ENCODE assay signal across 8 cellular contexts in the genomic region with DNA sequence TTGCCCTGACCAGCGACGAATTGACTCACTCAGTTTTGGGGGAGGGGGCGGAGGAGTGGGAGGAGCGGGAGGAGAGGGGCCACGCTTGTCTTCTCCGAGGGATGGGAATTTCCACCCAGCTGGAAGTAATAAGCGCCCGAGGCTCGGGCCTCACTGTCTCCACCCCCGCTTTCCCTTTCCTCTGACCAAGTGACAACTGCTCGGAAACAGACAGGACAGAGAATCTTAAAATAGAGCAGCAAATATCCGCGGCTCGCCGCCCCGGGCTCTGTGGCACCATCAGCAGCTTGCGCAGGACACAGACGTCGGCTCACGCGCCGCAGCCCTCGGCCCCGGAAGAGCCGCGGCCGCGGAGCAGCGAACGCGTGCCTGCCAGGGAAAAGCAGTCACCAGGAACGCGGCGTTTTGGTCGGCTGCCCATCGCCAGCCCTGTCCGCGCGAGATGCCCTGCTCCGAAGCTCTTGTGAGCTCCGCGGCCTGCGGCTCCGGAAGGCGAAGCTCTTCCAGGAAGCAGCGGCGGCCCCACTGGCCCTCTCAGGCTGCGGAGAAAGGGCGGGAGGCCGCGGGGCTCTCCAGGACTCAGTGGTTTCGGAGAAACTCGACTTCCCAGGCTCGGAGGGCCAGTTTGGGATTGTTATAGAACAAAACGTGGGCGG. TPM values are rescaled to one million over a fixed set of nuclear protein-coding genes. Genes with fewer than 3 reads are reported as not detected.
DNase-seq lines count a peak whose midpoint lies in the region; ATAC-seq, FAIRE-seq and TF ChIP-seq lines count a peak whose summit lies in the region.

No MANE protein-coding gene starts in this region.

- TF ChIP-seq CTCF in Loucy (conservative IDR thresholded peaks at IDR 0.05; ENCODE audit: low read length) (no peak; the same call in 1 of the 2 replicates), GM12878 (IDR thresholded peaks at IDR 0.05 in 2 of 3, conservative IDR thresholded peaks at IDR 0.05 in 1 of 3; ENCODE audit: control insufficient read depth in 2 of 3, extremely low read depth in 1 of 3, insufficient read depth in 1 of 3, low read depth in 3 of 3, low read length in 3 of 3) (no peak), retinal pigment epithelial cell (conservative IDR thresholded peaks at IDR 0.05; ENCODE audit: low read depth, low read length) (no peak)

- WGBS in GM12878 (ENCODE audit: insufficient coverage, insufficient replicate concordance, low lambda C conversion rate, missing lambda C conversion rate): under 1% methylated on average over 55 of the region's 56 CpGs

- H3K9me3 ChIP-seq in Loucy (ENCODE audit: insufficient read depth, low read depth, low read length): no peaks in the 10 kb centered on the region
- H3K9me3 ChIP-seq in GM12878 (replicated peaks; ENCODE audit: control insufficient read depth, insufficient read depth, low read length): no peaks in the 10 kb centered on the region

- POLR2A ChIA-PET in GM12878 (lab: Charles Lee): interaction anchor here (1.0 to 7.4 kb wide), 11 partner anchors 9 to 189 kb away, joined by 3 to 51 read pairs (median 6); a partner anchor contains a TSS

- H3K36me3 ChIP-seq in Loucy (ENCODE audit: insufficient read depth, low read length) (no peaks in the 10 kb centered on the region), GM12878 (ENCODE audit: control insufficient read depth in 2 of 2, insufficient read depth in 2 of 2, low read length in 1 of 2) (no peaks in the 10 kb centered on the region)

- no peaks in the 10 kb centered on the region for H3K79me2 ChIP-seq in Loucy (ENCODE audit: insufficient read depth, low read length)
- no peaks in the 10 kb centered on the region for H3K79me2 ChIP-seq in GM12878 (ENCODE audit: control insufficient read depth, insufficient read depth, low read length)

- peak overlapping the region; percentile 95 for H3K27ac ChIP-seq in GM12878 (ENCODE audit: control insufficient read depth, insufficient read depth)

- CTCF ChIA-PET in GM12878 (lab: Yijun Ruan, JAX): interaction anchor here (1.5 to 37.4 kb wide), 4 partner anchors 11 to 174 kb away, joined by 6 to 1888 read pairs (median 63); a partner anchor contains a TSS

- H3F3A ChIP-seq in Loucy (ENCODE audit: low read depth): peaks cover 7% of the 10 kb centered on the region; the same call in 1 of the 2 replicates

- no peaks in the 10 kb centered on the region for H4K20me1 ChIP-seq in Loucy (ENCODE audit: insufficient read depth, low read length, poor library complexity, severe bottlenecking)
- no peaks in the 10 kb centered on the region for H4K20me1 ChIP-seq in GM12878 (ENCODE audit: control insufficient read depth, insufficient read depth)

- peak; percentile 92 for DNase-seq in DMS53 (lab: John Stamatoyannopoulos, UW)
- peak in 4 of 5 experiments; percentile 16 to 54 (median 38) for DNase-seq in T-helper 2 cell
- DNase-seq in GM12878 (ENCODE audit: low read depth, low spot score): no peak
- DNase-seq in hypothalamus (lab: John Stamatoyannopoulos, UW): peak in 50 of 51 donors; percentile 25 to 89 (median 68)
- DNase-seq in retinal pigment epithelial cell (ENCODE audit: low read depth): peak; percentile 47
- DNase-seq in 8988T: no peak

- peaks cover 44% of the 10 kb centered on the region for H3K4me1 ChIP-seq in Loucy (ENCODE audit: insufficient read depth, low read length, poor library complexity, severe bottlenecking)
- peaks cover 66% of the 10 kb centered on the region for H3K4me1 ChIP-seq in GM12878 (ENCODE audit: control insufficient read depth, insufficient read depth, low read length)

- peak overlapping the region; percentile 88 for H3K4me2 ChIP-seq in Loucy (ENCODE audit: low read depth, low read length, poor library complexity, severe bottlenecking)
- peak overlapping the region; percentile 87 for H3K4me2 ChIP-seq in GM12878 (ENCODE audit: control insufficient read depth, insufficient read depth)

- in situ Hi-C loops in GM12878 (cut with MboI): no loop called here

- SMC1A ChIA-PET in GM12878 (lab: Charles Lee; ENCODE audit: uncharacterized antibody, unreplicated experiment): interaction anchor here (0.6 to 12.3 kb wide), 9 partner anchors 8 to 189 kb away, joined by 3 to 219 read pairs (median 30); a partner anchor contains a TSS

- H2AFZ ChIP-seq in Loucy (ENCODE audit: low read length): peak overlapping the region; percentile 66
- H2AFZ ChIP-seq in GM12878 (ENCODE audit: control insufficient read depth, low read depth, low read length): peak overlapping the region; percentile 38

- no peak for FAIRE-seq in GM12878 (lab: Jason Lieb, UNC)

- H3K27me3 ChIP-seq in Loucy (ENCODE audit: insufficient read depth, low read length, poor library complexity, severe bottlenecking): no peaks in the 10 kb centered on the region
- H3K27me3 ChIP-seq in GM12878 (replicated peaks in 1 of 2; ENCODE audit: control insufficient read depth in 2 of 2, insufficient read depth in 2 of 2, low read length in 1 of 2): no peaks in the 10 kb centered on the region

- TSS peak; percentile 94 for BruUV-seq in GM12878 (replicated peaks; lab: Mats Ljungman, UMichigan)

- no peaks in the 10 kb centered on the region for H3K9me2 ChIP-seq in Loucy (replicated peaks; ENCODE audit: low read depth, low read length)

- TF ChIP-seq POLR2A in GM12878 (IDR thresholded peaks at IDR 0.05; ENCODE audit: low read depth, low read length): peak; percentile 84

- H3K9ac ChIP-seq in Loucy (ENCODE audit: low read depth, low read length, poor library complexity, severe bottlenecking) (peak overlapping the region; percentile 88), GM12878 (ENCODE audit: control insufficient read depth, insufficient read depth, low read length) (peak overlapping the region; percentile 87)

- H3K4me3 ChIP-seq in Loucy (ENCODE audit: low read length, poor library complexity, severe bottlenecking) (peak overlapping the region; percentile 78), GM12878 (peak overlapping the region; percentile 63), retinal pigment epithelial cell (ENCODE audit: low read length) (peak overlapping the region; percentile 47)

- intact Hi-C loops in GM12878 (cut with micrococcal nuclease; ENCODE audit: unreplicated experiment): loop anchor here (1.0 to 5.0 kb wide), 3 partner anchors 14 to 167 kb away; no protein-coding TSS in a partner anchor

- TF ChIP-seq EP300 in GM12878 (IDR thresholded peaks at IDR 0.05; ENCODE audit: borderline replicate concordance in 1 of 2, control insufficient read depth in 1 of 2, low read depth in 2 of 2, low read length in 2 of 2): peak in 1 of 2 experiments; percentile 54; a peak in 3 of 4 replicates

- TF ChIP-seq RAD21 in GM12878 (IDR thresholded peaks at IDR 0.05; ENCODE audit: insufficient read depth, low read depth, low read length): peak; percentile 12; the same call in 1 of the 2 replicates

- RAD21 ChIA-PET in GM12878 (lab: Charles Lee; ENCODE audit: unreplicated experiment): interaction anchor here (0.7 to 9.4 kb wide), 12 partner anchors 9 to 168 kb away, joined by 3 to 121 read pairs (median 8); a partner anchor contains a TSS

- ATAC-seq in GM21576 (IDR thresholded peaks at IDR 0.05; ENCODE audit: unreplicated experiment): peak; percentile 43
- peak; percentile 62 for ATAC-seq in GM12878

RNA-seq across cellular contexts. Expression of a gene that starts 10.7 kb away (rescaled TPM):
- total RNA-seq in GM12878 (2013; cell fraction: nucleolus; rRNA removed): 15.1 and 16.7 TPM in 2 replicates
- 44.0 and 45.1 TPM in 2 replicates for total RNA-seq in GM12878 (2014; rRNA removed)
- total RNA-seq in GM12878 (2014; rRNA removed; fragmentation: Illumina TruSeq; extraction: Trizol): 37.0 and 37.6 TPM in 2 replicates
- 54.9 and 57.1 TPM in 2 replicates for total RNA-seq in GM12878 (2021)
- 17.7 TPM for polyA plus RNA-seq in GM12878 (2011; ENCODE audit: low read depth)
- 31.5 and 43.9 TPM in 2 replicates for polyA plus RNA-seq in GM12878 (2011; rRNA removed)
- polyA plus RNA-seq in GM12878 (2011; cell fraction: cytosol; rRNA removed): 37.2 and 37.8 TPM in 2 replicates
- polyA plus RNA-seq in GM12878 (2011; cell fraction: nucleus; rRNA removed): 55.0 and 57.1 TPM in 2 replicates
- 21.8 and 28.2 TPM in 2 replicates for polyA plus RNA-seq in GM12878 (2012)
- polyA plus RNA-seq in GM12878 (2014; fragmentation: Illumina TruSeq; extraction: Trizol): 37.4 and 44.1 TPM in 2 replicates
- 10 to 100 TPM; 16.4 to 18.5 TPM for polyA plus RNA-seq in GM12878 (2014; fragmentation: Nextera tagmentation; extraction: Ambion mirVana)
- 48.5 and 55.6 TPM in 2 replicates for polyA plus RNA-seq in GM12878 (2014; rRNA removed)
- polyA plus RNA-seq in GM12878 (2016; fragmentation: Nextera tagmentation; extraction: Ambion mirVana): 10 to 100 TPM; 50.3 to 58.2 TPM
- polyA minus RNA-seq in GM12878 (2011; rRNA and poly(A)+ RNA removed): 18.3 and 24.9 TPM in 2 replicates
- polyA minus RNA-seq in GM12878 (2011; cell fraction: cytosol; rRNA and poly(A)+ RNA removed): 15.9 and 17.0 TPM in 2 replicates
- polyA minus RNA-seq in GM12878 (2011; cell fraction: nucleus; rRNA and poly(A)+ RNA removed): 18.9 and 23.7 TPM in 2 replicates

RNA-seq across cellular contexts. Expression of a gene that starts 25.9 kb away (rescaled TPM):
- 30.0 and 32.5 TPM in 2 replicates for total RNA-seq in GM12878 (2013; cell fraction: nucleolus; rRNA removed)
- total RNA-seq in GM12878 (2014; rRNA removed): 4.3 and 5.4 TPM in 2 replicates
- 6.4 and 7.0 TPM in 2 replicates for total RNA-seq in GM12878 (2014; rRNA removed; fragmentation: Illumina TruSeq; extraction: Trizol)
- total RNA-seq in GM12878 (2021): 4.4 TPM in 2 replicates
- polyA plus RNA-seq in GM12878 (2011; ENCODE audit: low read depth): 2.4 TPM
- 10.8 and 14.4 TPM in 2 replicates for polyA plus RNA-seq in GM12878 (2011; rRNA removed)
- polyA plus RNA-seq in GM12878 (2011; cell fraction: cytosol; rRNA removed): 5.1 and 5.6 TPM in 2 replicates
- polyA plus RNA-seq in GM12878 (2011; cell fraction: nucleus; rRNA removed): 14.1 and 17.4 TPM in 2 replicates
- polyA plus RNA-seq in GM12878 (2012): 2.9 and 5.4 TPM in 2 replicates
- 6.0 and 8.3 TPM in 2 replicates for polyA plus RNA-seq in GM12878 (2014; fragmentation: Illumina TruSeq; extraction: Trizol)
- polyA plus RNA-seq in GM12878 (2014; fragmentation: Nextera tagmentation; extraction: Ambion mirVana): 1 to 10 TPM; 3.0 to 3.7 TPM
- polyA plus RNA-seq in GM12878 (2014; rRNA removed): 4.0 and 4.7 TPM in 2 replicates
- polyA plus RNA-seq in GM12878 (2016; fragmentation: Nextera tagmentation; extraction: Ambion mirVana): 1 to 10 TPM; 5.3 to 6.0 TPM
- 10.1 and 11.4 TPM in 2 replicates for polyA minus RNA-seq in GM12878 (2011; rRNA and poly(A)+ RNA removed)
- 2.5 and 3.2 TPM in 2 replicates for polyA minus RNA-seq in GM12878 (2011; cell fraction: cytosol; rRNA and poly(A)+ RNA removed)
- 8.0 and 8.3 TPM in 2 replicates for polyA minus RNA-seq in GM12878 (2011; cell fraction: nucleus; rRNA and poly(A)+ RNA removed)

Comparison
In these comparisons a context has a peak if more than half of its experiments do, and no peak if none do; other contexts are left out.
1. DNase-seq: peak in DMS53 (single experiment), T-helper 2 cell (4 of 5), hypothalamus (50 of 51) and retinal pigment epithelial cell (single experiment); none in GM12878 (single experiment) and 8988T (single experiment).
2. Peak in every context shown above with its lines, with median percentiles within 50 percentile points of each other: H3K4me3 ChIP-seq.